Comparison of ENCODE assay signal across 12 cellular contexts in genomic region chr17:73760186-73760758, GRCh38.
DNase-seq lines count a peak whose midpoint lies in the region; ATAC-seq, FAIRE-seq and TF ChIP-seq lines count a peak whose summit lies in the region.
"Had no signal": no experiment of that assay in that cellular context is flagged by ENCODE, and none has a peak within 500 bp of the region (broad histone marks: within the 10 kb centered on the region; RNA-seq: fewer than 3 reads in every experiment).

No MANE protein-coding gene starts in this region.

- H3K4me1 Mint-ChIP-seq in activated CD8-positive, alpha-beta T cell treated with anti-CD3 and anti-CD28 coated beads for 36 hours (ENCODE audit: low read depth): peaks cover 6% of the 10 kb centered on the region
- H3K4me1 Mint-ChIP-seq in activated CD8-positive, alpha-beta T cell treated with anti-CD3 and anti-CD28 coated beads, Interleukin-2, amount 10 ng/mL, durations not matched to agents 7 days and 5 days (ENCODE audit: low read depth): peaks cover 3% of the 10 kb centered on the region
- peaks cover 14 to 39% of the 10 kb centered on the region in 2 donors for H3K4me1 Mint-ChIP-seq in natural killer cell

- no peak for TF ChIP-seq POLR2A in NB4 (IDR thresholded peaks at IDR 0.05; ENCODE audit: extremely low read depth, insufficient read length)

- peak; percentile 37 for ATAC-seq in activated CD8-positive, alpha-beta T cell treated with anti-CD3 and anti-CD28 coated beads for 36 hours
- no peak for ATAC-seq in activated CD8-positive, alpha-beta T cell treated with anti-CD3 and anti-CD28 coated beads, Interleukin-2, amount 10 ng/mL, durations not matched to agents 7 days and 5 days
- ATAC-seq in natural killer cell: peak; percentile 14 to 64 (median 22)
- ATAC-seq: body of pancreas had no signal

- H3K27ac Mint-ChIP-seq in activated CD8-positive, alpha-beta T cell treated with anti-CD3 and anti-CD28 coated beads for 36 hours: no peak overlapping the region
- H3K27ac Mint-ChIP-seq in activated CD8-positive, alpha-beta T cell treated with anti-CD3 and anti-CD28 coated beads, Interleukin-2, amount 10 ng/mL, durations not matched to agents 7 days and 5 days: no peak overlapping the region
- H3K27ac Mint-ChIP-seq in natural killer cell: no peak overlapping the region

- H3K9me3 ChIP-seq in OCI-LY7 (ENCODE audit: low read length) (no peaks in the 10 kb centered on the region), small intestine (ENCODE audit: control insufficient read depth, low read depth) (no peaks in the 10 kb centered on the region)
- H3K9me3 ChIP-seq: body of pancreas, SJCRH30 had no signal

- H3K27me3 Mint-ChIP-seq in activated CD8-positive, alpha-beta T cell treated with anti-CD3 and anti-CD28 coated beads for 36 hours: no peaks in the 10 kb centered on the region
- no peaks in the 10 kb centered on the region for H3K27me3 Mint-ChIP-seq in activated CD8-positive, alpha-beta T cell treated with anti-CD3 and anti-CD28 coated beads, Interleukin-2, amount 10 ng/mL, durations not matched to agents 7 days and 5 days (ENCODE audit: low read depth)
- no peaks in the 10 kb centered on the region for H3K27me3 Mint-ChIP-seq in natural killer cell (ENCODE audit: low read depth in 2 of 2)

- no peaks in the 10 kb centered on the region for H3K79me2 ChIP-seq in OCI-LY7 (ENCODE audit: insufficient read depth, low read depth, low read length)

- H3K4me3 Mint-ChIP-seq in activated CD8-positive, alpha-beta T cell treated with anti-CD3 and anti-CD28 coated beads for 36 hours: no peak overlapping the region
- H3K4me3 Mint-ChIP-seq in activated CD8-positive, alpha-beta T cell treated with anti-CD3 and anti-CD28 coated beads, Interleukin-2, amount 10 ng/mL, durations not matched to agents 7 days and 5 days: no peak overlapping the region
- no peak overlapping the region for H3K4me3 Mint-ChIP-seq in natural killer cell
- H3K4me3 Mint-ChIP-seq: immature natural killer cell had no signal

- BruUV-seq in OCI-LY7 (replicated peaks; lab: Mats Ljungman, UMichigan): no TSS peak

- H3K9me3 Mint-ChIP-seq in activated CD8-positive, alpha-beta T cell treated with anti-CD3 and anti-CD28 coated beads for 36 hours: no peaks in the 10 kb centered on the region
- H3K9me3 Mint-ChIP-seq in activated CD8-positive, alpha-beta T cell treated with anti-CD3 and anti-CD28 coated beads, Interleukin-2, amount 10 ng/mL, durations not matched to agents 7 days and 5 days (ENCODE audit: insufficient read depth): no peaks in the 10 kb centered on the region
- H3K9me3 Mint-ChIP-seq in natural killer cell: peaks cover 2 to 3% of the 10 kb centered on the region in 2 donors
- H3K9me3 Mint-ChIP-seq: immature natural killer cell had no signal

- TF ChIP-seq CTCF in activated CD8-positive, alpha-beta T cell treated with anti-CD3 and anti-CD28 coated beads for 36 hours (IDR thresholded peaks at IDR 0.05): no peak
- TF ChIP-seq CTCF in NB4 (IDR thresholded peaks at IDR 0.05; ENCODE audit: low read depth, low read length) (no peak), OCI-LY7 (conservative IDR thresholded peaks at IDR 0.05; ENCODE audit: low read length) (no peak), natural killer cell (IDR thresholded peaks at IDR 0.05) (no peak)

- no peaks in the 10 kb centered on the region for H3K36me3 ChIP-seq in OCI-LY7 (ENCODE audit: insufficient read depth, low read length)
- H3K36me3 ChIP-seq in small intestine (ENCODE audit: control insufficient read depth in 2 of 2, insufficient read depth in 2 of 2, low read length in 2 of 2): no peaks in the 10 kb centered on the region
- H3K36me3 ChIP-seq: SJCRH30 had no signal

- CTCF ChIA-PET in activated CD8-positive, alpha-beta T cell treated with anti-CD3 and anti-CD28 coated beads for 36 hours (lab: Charles Lee): no interaction called here
- CTCF ChIA-PET in activated CD8-positive, alpha-beta T cell treated with anti-CD3 and anti-CD28 coated beads, Interleukin-2, amount 10 ng/mL, durations not matched to agents 7 days and 5 days (lab: Charles Lee): no interaction called here
- CTCF ChIA-PET in OCI-LY7 (lab: Charles Lee; ENCODE audit: unreplicated experiment): no interaction called here

- H3K4me3 ChIP-seq in NB4 (ENCODE audit: low read depth, low read length): no peak overlapping the region
- H3K4me3 ChIP-seq in OCI-LY7 (ENCODE audit: low read depth, low read length, poor library complexity, severe bottlenecking): no peak overlapping the region
- H3K4me3 ChIP-seq in small intestine (ENCODE audit: low read depth in 1 of 2, low read length in 2 of 2): no peak overlapping the region
- H3K4me3 ChIP-seq: body of pancreas, SJCRH30 had no signal

- H3K36me3 Mint-ChIP-seq in activated CD8-positive, alpha-beta T cell treated with anti-CD3 and anti-CD28 coated beads for 36 hours (ENCODE audit: low read depth): no peaks in the 10 kb centered on the region
- H3K36me3 Mint-ChIP-seq in activated CD8-positive, alpha-beta T cell treated with anti-CD3 and anti-CD28 coated beads, Interleukin-2, amount 10 ng/mL, durations not matched to agents 7 days and 5 days (ENCODE audit: low read depth): no peaks in the 10 kb centered on the region
- H3K36me3 Mint-ChIP-seq in natural killer cell: no peaks in the 10 kb centered on the region

- no peak for FAIRE-seq in small intestine (lab: Jason Lieb, UNC)

- no peak overlapping the region for H3K4me2 ChIP-seq in OCI-LY7 (ENCODE audit: low read length)

- POLR2A ChIA-PET in activated CD8-positive, alpha-beta T cell treated with anti-CD3 and anti-CD28 coated beads for 36 hours (lab: Charles Lee): no interaction called here
- POLR2A ChIA-PET in activated CD8-positive, alpha-beta T cell treated with anti-CD3 and anti-CD28 coated beads, Interleukin-2, amount 10 ng/mL, durations not matched to agents 7 days and 5 days (lab: Charles Lee): no interaction called here
- POLR2A ChIA-PET in OCI-LY7 (lab: Charles Lee): no interaction called here

- H3K27ac ChIP-seq in OCI-LY7 (ENCODE audit: low read depth, low read length, poor library complexity, severe bottlenecking): no peak overlapping the region
- no peak overlapping the region for H3K27ac ChIP-seq in small intestine (ENCODE audit: low read depth in 1 of 2, low read length in 1 of 2)
- H3K27ac ChIP-seq: body of pancreas, SJCRH30 had no signal

- no peaks in the 10 kb centered on the region for H4K20me1 ChIP-seq in OCI-LY7 (ENCODE audit: insufficient read depth, low read length)

- intact Hi-C loops in activated CD8-positive, alpha-beta T cell treated with anti-CD3 and anti-CD28 coated beads for 36 hours (cut with micrococcal nuclease): no loop called here
- intact Hi-C loops in OCI-LY7 (cut with micrococcal nuclease; ENCODE audit: unreplicated experiment): no loop called here
- intact Hi-C loops in natural killer cell (cut with micrococcal nuclease): no loop called here

- H3K27me3 ChIP-seq in small intestine (ENCODE audit: control insufficient read depth in 2 of 2, insufficient read depth in 2 of 2, low read length in 2 of 2): peaks cover 0 to 2% of the 10 kb centered on the region in 2 donors
- H3K27me3 ChIP-seq: body of pancreas had no signal

- H3K4me1 ChIP-seq in OCI-LY7 (ENCODE audit: insufficient read depth, low read length, poor library complexity, severe bottlenecking): peaks cover 11% of the 10 kb centered on the region
- no peaks in the 10 kb centered on the region for H3K4me1 ChIP-seq in small intestine (ENCODE audit: control insufficient read depth in 2 of 2, insufficient read depth in 1 of 2, low read depth in 1 of 2, low read length in 1 of 2)
- H3K4me1 ChIP-seq: body of pancreas had no signal

- H2AFZ ChIP-seq in OCI-LY7 (ENCODE audit: low read length): no peak overlapping the region

- 50 to 68% (median 65%) methylated on average over 10 of the region's 10 CpGs for WGBS in small intestine, 3 donors

- DNase-seq in activated CD8-positive, alpha-beta T cell treated with anti-CD3 and anti-CD28 coated beads for 36 hours: peak; percentile 7
- no peak for DNase-seq in activated CD8-positive, alpha-beta T cell treated with anti-CD3 and anti-CD28 coated beads, Interleukin-2, amount 10 ng/mL, durations not matched to agents 7 days and 5 days
- DNase-seq in NB4 (ENCODE audit: low read depth) (peak; percentile 34), OCI-LY7 (ENCODE audit: low spot score) (peak; percentile 48), natural killer cell (no peak), inferior parietal cortex (ENCODE audit: extremely low spot score) (no peak), small intestine (no peak), HPDE6-E6E7 (ENCODE audit: extremely low spot score) (no peak)
- DNase-seq: immature natural killer cell, MM.1S had no signal

- no peaks in the 10 kb centered on the region for H3K9me2 ChIP-seq in OCI-LY7 (ENCODE audit: insufficient read depth, low read length)

Comparison
In these comparisons a context has a peak if more than half of its experiments do, and no peak if none do; other contexts are left out.
1. DNase-seq: peak in activated CD8-positive, alpha-beta T cell treated with anti-CD3 and anti-CD28 coated beads for 36 hours (single experiment), NB4 (single experiment) and OCI-LY7 (single experiment); none in activated CD8-positive, alpha-beta T cell treated with anti-CD3 and anti-CD28 coated beads, Interleukin-2, amount 10 ng/mL, durations not matched to agents 7 days and 5 days (single experiment), natural killer cell (single experiment), inferior parietal cortex (single experiment), small intestine (single experiment) and HPDE6-E6E7 (single experiment).